ENCODE assay signal across 16 cellular contexts in the genomic region with DNA sequence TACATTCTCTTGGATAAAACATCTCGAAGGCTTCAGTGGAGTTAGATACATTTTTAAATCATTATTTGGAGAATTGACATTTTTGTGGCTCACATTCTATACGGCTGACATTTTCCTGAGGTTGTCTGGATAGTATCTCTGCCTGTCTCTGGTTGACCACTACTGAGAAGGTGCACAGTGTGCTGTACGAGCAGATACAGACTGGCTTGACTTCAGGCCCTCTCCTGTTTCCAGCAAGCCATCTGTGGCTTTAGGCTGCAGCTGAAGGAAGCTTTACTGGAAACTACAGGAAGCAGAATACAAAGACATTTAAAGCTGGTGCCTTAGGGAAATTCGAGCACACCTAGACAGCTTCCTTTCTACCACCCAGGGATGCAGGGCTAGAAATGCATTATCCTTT. TPM values are rescaled to one million over a fixed set of nuclear protein-coding genes. Genes with fewer than 3 reads are reported as not detected.
DNase-seq lines count a peak whose midpoint lies in the region; ATAC-seq, FAIRE-seq and TF ChIP-seq lines count a peak whose summit lies in the region.
"Had no signal": no experiment of that assay in that cellular context is flagged by ENCODE, and none has a peak within 500 bp of the region (broad histone marks: within the 10 kb centered on the region; RNA-seq: fewer than 3 reads in every experiment).

No MANE protein-coding gene starts in this region.

- peak; percentile 73 for FAIRE-seq in HTR-8/SVneo (lab: Jason Lieb, UNC)

- H3K9me3 Mint-ChIP-seq in endothelial cell (ENCODE audit: unreplicated experiment), result no peaks in the 10 kb centered on the region
- no peaks in the 10 kb centered on the region for H3K9me3 Mint-ChIP-seq in nephron
- no peaks in the 10 kb centered on the region for H3K9me3 Mint-ChIP-seq in T-helper 2 cell treated with Interferon-gamma antibody and Interleukin-4, amounts not matched to agents 5 μg/mL and 100 μg/mL, for 36 hours
- H3K9me3 Mint-ChIP-seq: effector memory CD8-positive, alpha-beta T cell; natural killer cell treated with Interleukin-12 subunit alpha and Interleukin-12 subunit beta and Interleukin-15 and Interleukin-18, amount 100 ng/mL, for 72 hours; stimulated activated naive CD8-positive, alpha-beta T cell treated with anti-CD3 and anti-CD28 coated beads, Interleukin-15, amount 100 ng/mL, for 72 hours had no signal

- H3K27ac Mint-ChIP-seq in endothelial cell (ENCODE audit: unreplicated experiment) (peak overlapping the region; percentile 97), nephron (peak overlapping the region in 2 of 3 experiments; percentile 51 to 58)
- no peak overlapping the region for H3K27ac Mint-ChIP-seq in T-helper 2 cell treated with Interferon-gamma antibody and Interleukin-4, amounts not matched to agents 5 μg/mL and 100 μg/mL, for 36 hours
- H3K27ac Mint-ChIP-seq: CD4-positive, CD25-positive, alpha-beta regulatory T cell; effector memory CD8-positive, alpha-beta T cell; natural killer cell treated with Interleukin-12 subunit alpha and Interleukin-12 subunit beta and Interleukin-15 and Interleukin-18, amount 100 ng/mL, for 72 hours; stimulated activated naive CD8-positive, alpha-beta T cell treated with anti-CD3 and anti-CD28 coated beads, Interleukin-15, amount 100 ng/mL, for 72 hours had no signal

- H3K36me3 Mint-ChIP-seq in endothelial cell (ENCODE audit: low read depth, unreplicated experiment), result no peaks in the 10 kb centered on the region
- no peaks in the 10 kb centered on the region for H3K36me3 Mint-ChIP-seq in nephron (ENCODE audit: low read depth)
- H3K36me3 Mint-ChIP-seq in T-helper 2 cell treated with Interferon-gamma antibody and Interleukin-4, amounts not matched to agents 5 μg/mL and 100 μg/mL, for 36 hours (ENCODE audit: low read depth), result no peaks in the 10 kb centered on the region
- H3K36me3 Mint-ChIP-seq: natural killer cell treated with Interleukin-12 subunit alpha and Interleukin-12 subunit beta and Interleukin-15 and Interleukin-18, amount 100 ng/mL, for 72 hours had no signal

- in situ Hi-C loops in SK-MEL-5 (cut with HindIII; ENCODE audit: low pct_unique_long_range_greater_than_20kb, low sequenced_read_pairs), result loop anchor here (25.0 kb wide), 1 partner anchor 381 kb away; the partner anchor contains the start of gene VIM

- no peak for TF ChIP-seq CTCF in endothelial cell (IDR thresholded peaks at IDR 0.05; ENCODE audit: unreplicated experiment)
- no peak for TF ChIP-seq CTCF in nephron (IDR thresholded peaks at IDR 0.05; ENCODE audit: unreplicated experiment in 3 of 3)

- H3K4me1 Mint-ChIP-seq in endothelial cell (ENCODE audit: unreplicated experiment), result peaks cover 37% of the 10 kb centered on the region
- H3K4me1 Mint-ChIP-seq in nephron, result peaks cover 44% of the 10 kb centered on the region
- H3K4me1 Mint-ChIP-seq in T-helper 2 cell treated with Interferon-gamma antibody and Interleukin-4, amounts not matched to agents 5 μg/mL and 100 μg/mL, for 36 hours (ENCODE audit: low read depth), result no peaks in the 10 kb centered on the region
- H3K4me1 Mint-ChIP-seq: stimulated activated naive CD8-positive, alpha-beta T cell treated with anti-CD3 and anti-CD28 coated beads, Interleukin-15, amount 100 ng/mL, for 72 hours had no signal

- ATAC-seq in GM21526 (IDR thresholded peaks at IDR 0.05; ENCODE audit: low FRiP score, unreplicated experiment) (no peak), HG03045 (IDR thresholded peaks at IDR 0.05; ENCODE audit: unreplicated experiment) (no peak)
- ATAC-seq: body of pancreas; effector memory CD8-positive, alpha-beta T cell; left lobe of liver; natural killer cell treated with Interleukin-12 subunit alpha and Interleukin-12 subunit beta and Interleukin-15 and Interleukin-18, amount 100 ng/mL, for 72 hours; right lobe of liver; stimulated activated naive CD8-positive, alpha-beta T cell treated with anti-CD3 and anti-CD28 coated beads, Interleukin-15, amount 100 ng/mL, for 72 hours had no signal

- H3K4me3 Mint-ChIP-seq in endothelial cell (ENCODE audit: unreplicated experiment) (peak overlapping the region; percentile 37), nephron (no peak overlapping the region)
- H3K4me3 Mint-ChIP-seq in T-helper 2 cell treated with Interferon-gamma antibody and Interleukin-4, amounts not matched to agents 5 μg/mL and 100 μg/mL, for 36 hours, result no peak overlapping the region
- H3K4me3 Mint-ChIP-seq: CD4-positive, CD25-positive, alpha-beta regulatory T cell; effector memory CD8-positive, alpha-beta T cell; natural killer cell treated with Interleukin-12 subunit alpha and Interleukin-12 subunit beta and Interleukin-15 and Interleukin-18, amount 100 ng/mL, for 72 hours; stimulated activated naive CD8-positive, alpha-beta T cell treated with anti-CD3 and anti-CD28 coated beads, Interleukin-15, amount 100 ng/mL, for 72 hours had no signal

- DNase-seq in HTR-8/SVneo (ENCODE audit: insufficient read length, low spot score) (no peak), SK-MEL-5 (ENCODE audit: low read depth, low spot score) (peak; percentile 8), endothelial cell (ENCODE audit: low spot score) (peak; percentile 19)
- DNase-seq in T-helper 2 cell treated with Interferon-gamma antibody and Interleukin-4, amounts not matched to agents 5 μg/mL and 100 μg/mL, for 36 hours (ENCODE audit: low spot score), result no peak
- DNase-seq: activated effector memory CD4-positive, alpha-beta T cell treated with anti-CD3 and anti-CD28 coated beads, Interleukin-2, amount 50 U/mL, for 16 hours; body of pancreas; CD4-positive, CD25-positive, alpha-beta regulatory T cell; effector memory CD8-positive, alpha-beta T cell; NCI-H524; right lobe of liver; stimulated activated naive CD8-positive, alpha-beta T cell treated with anti-CD3 and anti-CD28 coated beads, Interleukin-15, amount 100 ng/mL, for 72 hours had no signal

- H3K27me3 Mint-ChIP-seq in endothelial cell (ENCODE audit: unreplicated experiment) (peaks cover 5% of the 10 kb centered on the region), nephron (ENCODE audit: low read depth) (no peaks in the 10 kb centered on the region)
- H3K27me3 Mint-ChIP-seq in T-helper 2 cell treated with Interferon-gamma antibody and Interleukin-4, amounts not matched to agents 5 μg/mL and 100 μg/mL, for 36 hours (ENCODE audit: low read depth), result peaks cover 10% of the 10 kb centered on the region
- H3K27me3 Mint-ChIP-seq: CD4-positive, CD25-positive, alpha-beta regulatory T cell; effector memory CD8-positive, alpha-beta T cell; stimulated activated naive CD8-positive, alpha-beta T cell treated with anti-CD3 and anti-CD28 coated beads, Interleukin-15, amount 100 ng/mL, for 72 hours had no signal

RNA-seq across cellular contexts. Expression of gene RSU1, which starts 39.3 kb away (rescaled TPM):
- 42.3 and 50.1 TPM in 2 replicates for total RNA-seq in SK-MEL-5 (2014; rRNA removed; shearing (Covaris generic))
- polyA plus RNA-seq in SK-MEL-5 (2015; cell fraction: cytosol; rRNA removed), result 38.4 and 45.0 TPM in 2 replicates
- 14.5 and 19.3 TPM in 2 replicates for polyA plus RNA-seq in SK-MEL-5 (2015; cell fraction: nucleus; rRNA removed)
- total RNA-seq in endothelial cell (ENCODE audit: unreplicated experiment), result 118 TPM

Comparison
In these comparisons a context has a peak if more than half of its experiments do, and no peak if none do; other contexts are left out.
1. DNase-seq: peak in SK-MEL-5 (single experiment) and endothelial cell (single experiment); none in HTR-8/SVneo (single experiment) and T-helper 2 cell treated with Interferon-gamma antibody and Interleukin-4, amounts not matched to agents 5 μg/mL and 100 μg/mL, for 36 hours (single experiment).